Comparison of ENCODE assay signal across 9 cellular contexts in the genomic region with DNA sequence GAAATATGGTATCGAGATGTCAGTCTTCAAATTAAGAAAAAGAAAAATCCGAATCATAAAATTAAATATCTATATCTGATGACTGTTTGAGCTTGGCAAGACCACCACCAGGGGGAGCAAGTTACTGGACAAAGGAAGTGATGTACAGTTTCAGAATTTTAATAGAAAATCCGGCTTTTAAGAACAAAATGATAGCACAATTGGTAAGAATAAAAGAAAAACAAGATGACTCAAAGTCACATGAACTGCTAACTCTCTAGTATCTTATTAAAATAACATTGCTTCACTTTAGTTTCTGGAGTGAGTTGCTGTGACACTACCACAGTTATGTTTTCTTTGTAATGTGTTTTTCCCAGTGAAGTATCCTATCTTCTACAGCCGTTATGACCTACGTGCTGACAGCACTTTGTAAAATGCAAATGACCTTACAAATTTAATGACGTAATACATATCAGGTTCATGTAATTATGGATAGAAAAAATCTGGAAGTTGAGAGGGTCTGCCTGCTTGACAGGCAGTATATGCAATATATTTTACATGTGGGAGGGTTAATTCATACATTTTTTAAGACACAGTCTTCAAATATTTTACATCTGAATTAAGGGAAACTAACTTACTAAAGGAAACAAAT.
DNase-seq lines count a peak whose midpoint lies in the region; ATAC-seq and TF ChIP-seq lines count a peak whose summit lies in the region.
"Had no signal": no experiment of that assay in that cellular context is flagged by ENCODE, and none has a peak within 500 bp of the region (broad histone marks: within the 10 kb centered on the region; RNA-seq: fewer than 3 reads in every experiment).

No MANE protein-coding gene starts in this region.

- no peaks in the 10 kb centered on the region for H3K4me1 Mint-ChIP-seq in T-cell

- H3K27me3 Mint-ChIP-seq in T-cell = no peaks in the 10 kb centered on the region

- H3K4me1 ChIP-seq in sigmoid colon = no peaks in the 10 kb centered on the region

- POLR2A ChIA-PET in T-cell (lab: Charles Lee) = no interaction called here

- H3K27ac ChIP-seq in WERI-Rb-1 (no peak overlapping the region), sigmoid colon (no peak overlapping the region)
- H3K27ac ChIP-seq: SK-N-MC had no signal

- H3K9me3 Mint-ChIP-seq in T-cell = peaks cover 0 to 9% (median 6%) of the 10 kb centered on the region in 3 donors

- DNase-seq in Ammon's horn (ENCODE audit: low spot score) = peak; percentile 68
- DNase-seq in MG63 = peak; percentile 32
- peak; percentile 58 for DNase-seq in WERI-Rb-1
- peak; percentile 17 to 91 (median 67) for DNase-seq in head of caudate nucleus
- DNase-seq in sigmoid colon = no peak
- no peak for DNase-seq in T-cell
- no peak for DNase-seq in GF-D8 (lab: John Stamatoyannopoulos, UW)

- TF ChIP-seq POLR2A in sigmoid colon (IDR thresholded peaks at IDR 0.05) = no peak

- CTCF ChIA-PET in T-cell (lab: Charles Lee) = no interaction called here

- H3K4me3 ChIP-seq in MG63 = no peak overlapping the region
- no peak overlapping the region for H3K4me3 ChIP-seq in WERI-Rb-1 (ENCODE audit: low read depth, low read length)
- no peak overlapping the region for H3K4me3 ChIP-seq in sigmoid colon
- H3K4me3 ChIP-seq: SK-N-MC had no signal

- H3K36me3 ChIP-seq in MG63 (no peaks in the 10 kb centered on the region), WERI-Rb-1 (no peaks in the 10 kb centered on the region), sigmoid colon (no peaks in the 10 kb centered on the region)

- no peak for TF ChIP-seq EP300 in sigmoid colon (IDR thresholded peaks at IDR 0.05)

- no peaks in the 10 kb centered on the region for H3K36me3 Mint-ChIP-seq in T-cell

- H3K9me3 ChIP-seq in MG63 (no peaks in the 10 kb centered on the region), WERI-Rb-1 (ENCODE audit: severe bottlenecking) (peaks cover 4% of the 10 kb centered on the region), sigmoid colon (peaks cover 0 to 1% (median 0%) of the 10 kb centered on the region in 4 donors)

- no peak for ATAC-seq in T-cell (replicated peaks in 1 of 4)

- H3K4me3 Mint-ChIP-seq in T-cell = no peak overlapping the region

- 22 to 40% methylated on average over 6 of the region's 6 CpGs for WGBS in sigmoid colon, 2 donors

- no peak overlapping the region for H3K27ac Mint-ChIP-seq in T-cell

- H3K27me3 ChIP-seq in MG63 (no peaks in the 10 kb centered on the region), WERI-Rb-1 (ENCODE audit: insufficient read depth, low read depth, severe bottlenecking) (no peaks in the 10 kb centered on the region), sigmoid colon (no peaks in the 10 kb centered on the region)

- peak; percentile 39; the same call in 1 of the 2 replicates for TF ChIP-seq CTCF in GM12874 (IDR thresholded peaks at IDR 0.05; ENCODE audit: insufficient read depth, low read depth, low read length)
- TF ChIP-seq CTCF in WERI-Rb-1 (IDR thresholded peaks at IDR 0.05; ENCODE audit: low read depth, low read length) = peak; percentile 45
- peak in 3 of 4 experiments; percentile 20 to 57 (median 28) for TF ChIP-seq CTCF in sigmoid colon (IDR thresholded peaks at IDR 0.05)

- intact Hi-C loops in head of caudate nucleus (cut with DNase I) = no loop called here
- intact Hi-C loops in sigmoid colon (cut with DNase I) = loop anchor here (5.0 kb wide), 1 partner anchor 1149 kb away; no protein-coding TSS in a partner anchor

Comparison
In these comparisons a context has a peak if more than half of its experiments do, and no peak if none do; other contexts are left out.
1. DNase-seq: peak in Ammon's horn (single experiment), MG63 (single experiment), WERI-Rb-1 (single experiment) and head of caudate nucleus (42 of 42); none in sigmoid colon (single experiment), T-cell (0 of 34) and GF-D8 (single experiment).
2. Peak in every context shown above with its lines, with median percentiles within 50 percentile points of each other: CTCF ChIP-seq.